In genomic region chr2:168583710-168584521, GRCh38 we compare ENCODE assay signal across 1 cellular context.
TF ChIP-seq lines count a peak whose summit lies in the region.

No MANE protein-coding gene starts in this region.

TF ChIP-seq in GM23338, 12 proteins besides CTCF, POLR2A, EP300 and RAD21 (continued from another document):
- no peak for TF ChIP-seq ZNF462 (CRISPR knock-in tag; IDR thresholded peaks at IDR 0.05)
- TF ChIP-seq NANOG (IDR thresholded peaks at IDR 0.05; ENCODE audit: borderline replicate concordance), result no peak
- TF ChIP-seq CREB1 (CRISPR knock-in tag; IDR thresholded peaks at IDR 0.05; ENCODE audit: low read depth), result no peak
- no peak for TF ChIP-seq ZNF114 (CRISPR knock-in tag; IDR thresholded peaks at IDR 0.05)
- no peak for TF ChIP-seq EZH2 (IDR thresholded peaks at IDR 0.05; ENCODE audit: low read depth, unreplicated experiment)
- no peak for TF ChIP-seq EZH2phosphoT487 (IDR thresholded peaks at IDR 0.05; ENCODE audit: unreplicated experiment)
- TF ChIP-seq JUNB (IDR thresholded peaks at IDR 0.05; ENCODE audit: unreplicated experiment), result no peak
- no peak for TF ChIP-seq POLR2AphosphoS5 (IDR thresholded peaks at IDR 0.05; ENCODE audit: low read depth)
